1 cellular context compared by ENCODE assay signal in the genomic region with DNA sequence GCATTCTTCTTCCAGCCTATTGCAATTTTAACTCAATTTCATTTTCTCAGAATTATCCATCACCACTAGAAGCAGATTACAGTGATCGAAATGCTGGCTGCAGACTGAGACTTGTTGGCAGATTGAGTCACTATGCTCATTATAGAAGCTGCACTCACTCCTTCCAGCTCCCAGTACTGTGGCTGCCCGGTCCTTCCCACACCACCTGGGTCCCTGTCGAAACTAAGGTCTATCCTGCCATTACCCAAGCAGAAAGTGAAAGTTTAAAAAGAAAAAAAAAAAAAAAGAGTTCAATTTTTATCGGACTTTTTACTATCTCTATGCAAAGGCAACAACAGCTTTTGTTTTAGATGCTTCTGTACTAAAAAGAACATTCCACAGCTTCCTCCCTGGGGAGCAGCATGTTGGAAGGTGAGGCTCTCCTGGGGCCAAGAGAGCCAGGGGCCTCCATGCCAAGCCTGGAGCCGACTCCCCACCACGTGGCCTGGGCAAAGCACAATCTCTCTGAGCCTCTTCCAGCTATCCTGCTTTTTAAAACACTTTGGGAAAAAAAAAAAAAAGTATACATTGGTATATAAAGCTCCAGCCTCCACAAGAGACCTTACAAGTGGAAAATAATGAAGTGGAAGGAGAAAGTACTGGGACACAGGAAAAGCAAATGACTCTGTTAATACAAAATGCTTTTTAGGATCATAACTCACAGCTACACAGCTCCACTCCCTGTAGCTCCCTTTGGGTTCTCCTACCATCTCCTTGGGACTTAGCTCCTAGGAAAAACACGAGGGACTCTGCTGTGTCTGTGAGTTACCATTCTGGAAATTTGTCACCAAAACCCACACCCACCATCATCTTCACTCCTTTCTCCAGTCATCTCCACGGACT.
TF ChIP-seq lines count a peak whose summit lies in the region.

No MANE protein-coding gene starts in this region.

TF ChIP-seq in HepG2, 621 proteins besides CTCF, POLR2A, EP300 and RAD21:
- TF ChIP-seq NPAS2 (CRISPR knock-in tag; IDR thresholded peaks at IDR 0.05; ENCODE audit: borderline replicate concordance) (0 out of 2 replicates have a peak, but pooled peaks have one; percentile 18), PHF5A (CRISPR knock-in tag; IDR thresholded peaks at IDR 0.05; ENCODE audit: low read depth, unreplicated experiment) (no peak)
TF ChIP-seq in HepG2: peak in this region for 1.
